34 cellular contexts compared by ENCODE assay signal in genomic region chr11:2346014-2346413, GRCh38.
"Had no signal": no experiment of that assay in that cellular context is flagged by ENCODE, and none has a peak within 500 bp of the region (broad histone marks: within the 10 kb centered on the region; RNA-seq: fewer than 3 reads in every experiment).

No MANE protein-coding gene starts in this region.

- H3K9me3 Mint-ChIP-seq: T-helper 2 cell treated with Interferon-gamma antibody and Interleukin-4, amounts not matched to agents 5 μg/mL and 100 μg/mL, for 36 hours had no signal

- H3K9me3 ChIP-seq: adrenal gland, body of pancreas had no signal

- H3K36me3 Mint-ChIP-seq: activated CD4-positive, alpha-beta memory T cell treated with anti-CD3 and anti-CD28 coated beads for 36 hours had no signal

- H3K4me3 ChIP-seq: adrenal gland, body of pancreas, cardiac muscle cell had no signal

- H3K27ac ChIP-seq: adrenal gland, body of pancreas, cardiac muscle cell, VCaP had no signal

- H3K27me3 ChIP-seq: adrenal gland, body of pancreas, cardiac muscle cell had no signal

- H3K4me1 ChIP-seq: adrenal gland, body of pancreas had no signal

- H3K4me1 Mint-ChIP-seq: activated B cell treated with CpG ODN at 0.5 μM for 24 hours; activated CD4-positive, alpha-beta T cell treated with anti-CD3 and anti-CD28 coated beads, Interleukin-2, amount 10 ng/mL, durations not matched to agents 24 days and 14 days; activated naive CD8-positive, alpha-beta T cell treated with anti-CD3 and anti-CD28 coated beads for 36 hours; activated T-helper 17 cell treated with anti-CD3 and anti-CD28 coated beads, Interleukin-2, amount 50 U/mL, for 72 hours had no signal

- DNase-seq: activated B cell treated with CpG ODN at 0.5 μM for 24 hours; activated CD4-positive, alpha-beta memory T cell treated with anti-CD3 and anti-CD28 coated beads for 36 hours; activated CD4-positive, alpha-beta T cell treated with anti-CD3 and anti-CD28 coated beads for 4 hours; activated CD4-positive, alpha-beta T cell treated with anti-CD3 and anti-CD28 coated beads, Interleukin-2, amount 10 ng/mL, durations not matched to agents 24 days and 14 days; activated CD4-positive, alpha-beta T cell treated with anti-CD3 and anti-CD28 coated beads, Interleukin-2, amount 50 U/mL, for 1 hour; activated CD4-positive, alpha-beta T cell treated with anti-CD3 and anti-CD28 coated beads, Interleukin-2, amount 50 U/mL, for 4 hours; activated CD4-positive, CD25-positive, alpha-beta regulatory T cell treated with anti-CD3 and anti-CD28 coated beads, Interleukin-2, amount 50 U/mL, for 72 hours; activated CD8-positive, alpha-beta memory T cell treated with anti-CD3 and anti-CD28 coated beads, Interleukin-2, amount 50 U/mL, for 4 hours; activated CD8-positive, alpha-beta T cell treated with anti-CD3 and anti-CD28 coated beads for 36 hours; activated gamma-delta T cell treated with Interleukin-2 at 50 U/mL for 16 hours; activated naive CD4-positive, alpha-beta T cell; activated naive CD4-positive, alpha-beta T cell treated with anti-CD3 and anti-CD28 coated beads for 36 hours; activated naive CD4-positive, alpha-beta T cell treated with anti-CD3 and anti-CD28 coated beads, Interleukin-2, amount 50 U/mL, for 16 hours; activated naive CD8-positive, alpha-beta T cell treated with anti-CD3 and anti-CD28 coated beads for 36 hours; activated T-cell treated with anti-CD3 and anti-CD28 coated beads for 4 hours; activated T-cell treated with anti-CD3 and anti-CD28 coated beads, Interleukin-2, amount 50 U/mL, for 1 hour; activated T-cell treated with anti-CD3 and anti-CD28 coated beads, Interleukin-2, amount 50 U/mL, for 4 hours; activated T-cell treated with anti-CD3 and anti-CD28 coated beads, Interleukin-2, amount 50 U/mL, for 72 hours; amniotic stem cell; aorta; body of pancreas; central memory CD4-positive, alpha-beta T cell; SW 1271; T-helper 1 cell; T-helper 2 cell; T-helper 9 cell had no signal

- H3K36me3 ChIP-seq: adrenal gland, cardiac muscle cell had no signal

- H3K4me3 Mint-ChIP-seq: activated B cell treated with CpG ODN at 0.5 μM for 24 hours; activated CD4-positive, alpha-beta memory T cell treated with anti-CD3 and anti-CD28 coated beads for 36 hours; activated CD4-positive, alpha-beta T cell treated with anti-CD3 and anti-CD28 coated beads, Interleukin-2, amount 10 ng/mL, durations not matched to agents 24 days and 14 days; activated CD8-positive, alpha-beta T cell treated with anti-CD3 and anti-CD28 coated beads for 36 hours; activated naive CD4-positive, alpha-beta T cell treated with anti-CD3 and anti-CD28 coated beads for 36 hours; activated naive CD8-positive, alpha-beta T cell treated with anti-CD3 and anti-CD28 coated beads for 36 hours; activated T-cell treated with anti-CD3 and anti-CD28 coated beads, Interleukin-2, amount 50 U/mL, for 4 hours; activated T-cell treated with anti-CD3 and anti-CD28 coated beads, Interleukin-2, amount 50 U/mL, for 72 hours; activated T-helper 1 cell treated with anti-CD3 and anti-CD28 coated beads, Interleukin-12 subunit alpha, Interleukin-12 subunit beta, Interleukin-2, Interleukin-4 antibody, amounts not matched to agents 30 ng/mL and 10 ng/mL and 1 ng/mL, durations not matched to agents 14 hours and 24 hours and 36 hours; activated T-helper 17 cell treated with anti-CD3 and anti-CD28 coated beads, Interleukin-2, amount 50 U/mL, for 72 hours; T-helper 1 cell treated with Interleukin-12 subunit alpha and Interleukin-12 subunit beta and Interleukin-4 antibody, amounts not matched to agents 30 μg/mL and 1 μg/mL, for 36 hours; T-helper 2 cell treated with Interferon-gamma antibody and Interleukin-4, amounts not matched to agents 5 μg/mL and 100 μg/mL, for 36 hours had no signal

- H3K27me3 Mint-ChIP-seq: activated B cell treated with CpG ODN at 0.5 μM for 24 hours; activated CD4-positive, alpha-beta memory T cell treated with anti-CD3 and anti-CD28 coated beads for 36 hours; activated CD4-positive, alpha-beta T cell treated with anti-CD3 and anti-CD28 coated beads, Interleukin-2, amount 10 ng/mL, durations not matched to agents 24 days and 14 days; activated CD8-positive, alpha-beta T cell treated with anti-CD3 and anti-CD28 coated beads for 36 hours; activated naive CD8-positive, alpha-beta T cell treated with anti-CD3 and anti-CD28 coated beads for 36 hours; activated T-helper 17 cell treated with anti-CD3 and anti-CD28 coated beads, Interleukin-2, amount 50 U/mL, for 72 hours had no signal

- H3K27ac Mint-ChIP-seq: activated B cell treated with CpG ODN at 0.5 μM for 24 hours; activated CD4-positive, alpha-beta memory T cell treated with anti-CD3 and anti-CD28 coated beads for 36 hours; activated CD4-positive, alpha-beta T cell treated with anti-CD3 and anti-CD28 coated beads, Interleukin-2, amount 10 ng/mL, durations not matched to agents 24 days and 14 days; activated CD8-positive, alpha-beta T cell treated with anti-CD3 and anti-CD28 coated beads for 36 hours; activated naive CD4-positive, alpha-beta T cell treated with anti-CD3 and anti-CD28 coated beads for 36 hours; activated naive CD4-positive, alpha-beta T cell treated with anti-CD3 and anti-CD28 coated beads, Interleukin-2, amount 50 U/mL, for 72 hours; activated naive CD8-positive, alpha-beta T cell treated with anti-CD3 and anti-CD28 coated beads for 36 hours; activated T-cell treated with anti-CD3 and anti-CD28 coated beads, Interleukin-2, amount 50 U/mL, for 72 hours; activated T-helper 1 cell treated with anti-CD3 and anti-CD28 coated beads, Interleukin-12 subunit alpha, Interleukin-12 subunit beta, Interleukin-2, Interleukin-4 antibody, amounts not matched to agents 30 ng/mL and 10 ng/mL and 1 ng/mL, durations not matched to agents 14 hours and 24 hours and 36 hours; activated T-helper 17 cell treated with anti-CD3 and anti-CD28 coated beads, Interleukin-2, amount 50 U/mL, for 72 hours; T-helper 1 cell treated with Interleukin-12 subunit alpha and Interleukin-12 subunit beta and Interleukin-4 antibody, amounts not matched to agents 30 μg/mL and 1 μg/mL, for 36 hours; T-helper 2 cell treated with Interferon-gamma antibody and Interleukin-4, amounts not matched to agents 5 μg/mL and 100 μg/mL, for 36 hours had no signal
